8 cellular contexts compared by ENCODE assay signal in genomic region chr11:68120212-68121066, GRCh38. TPM values are rescaled to one million over a fixed set of nuclear protein-coding genes. Genes with fewer than 3 reads are reported as not detected.
DNase-seq lines count a peak whose midpoint lies in the region; ATAC-seq, FAIRE-seq and TF ChIP-seq lines count a peak whose summit lies in the region.

No MANE protein-coding gene starts in this region.

- DNase-seq in CD1c-positive myeloid dendritic cell (ENCODE audit: extremely low spot score) (peak; percentile 75), HT-29 (ENCODE audit: low spot score) (peak; percentile 52), breast epithelium (ENCODE audit: low spot score in 2 of 2) (peak in 1 of 2 donors; percentile 59), inferior parietal cortex (ENCODE audit: extremely low spot score) (peak; percentile 51), small intestine (no peak)
- DNase-seq in T-helper 2 cell treated with Interferon-gamma antibody and Interleukin-4, amounts not matched to agents 5 μg/mL and 100 μg/mL, for 36 hours (ENCODE audit: low spot score), result peak; percentile 51

- intact Hi-C loops in breast epithelium (cut with DNase I; ENCODE audit: low total_unique reads), result no loop called here

- TF ChIP-seq CTCF in breast epithelium (IDR thresholded peaks at IDR 0.05), result no peak

- H3K9me3 ChIP-seq in breast epithelium (no peaks in the 10 kb centered on the region), small intestine (ENCODE audit: control insufficient read depth, low read depth) (no peaks in the 10 kb centered on the region)

- H3K4me3 ChIP-seq in breast epithelium (peak overlapping the region; percentile 54 to 95 (median 72)), small intestine (ENCODE audit: low read depth in 1 of 2, low read length in 2 of 2) (peak overlapping the region; percentile 78 to 97)

- peak overlapping the region; percentile 99 to 100 for H3K27ac ChIP-seq in breast epithelium
- H3K27ac ChIP-seq in small intestine (ENCODE audit: low read depth in 1 of 2, low read length in 1 of 2), result peak overlapping the region; percentile 94 to 99

- H3K9me3 Mint-ChIP-seq in T-helper 2 cell treated with Interferon-gamma antibody and Interleukin-4, amounts not matched to agents 5 μg/mL and 100 μg/mL, for 36 hours, result no peaks in the 10 kb centered on the region

- H3K36me3 Mint-ChIP-seq in T-helper 2 cell treated with Interferon-gamma antibody and Interleukin-4, amounts not matched to agents 5 μg/mL and 100 μg/mL, for 36 hours (ENCODE audit: low read depth), result no peaks in the 10 kb centered on the region

- H3K27me3 Mint-ChIP-seq in T-helper 2 cell treated with Interferon-gamma antibody and Interleukin-4, amounts not matched to agents 5 μg/mL and 100 μg/mL, for 36 hours (ENCODE audit: low read depth), result peaks cover under 1% of the 10 kb centered on the region

- ATAC-seq in GM19395 (IDR thresholded peaks at IDR 0.05; ENCODE audit: unreplicated experiment), result peak; percentile 23
- ATAC-seq in HG03378 (IDR thresholded peaks at IDR 0.05; ENCODE audit: unreplicated experiment), result no peak

- peak overlapping the region; percentile 84 for H3K4me3 Mint-ChIP-seq in T-helper 2 cell treated with Interferon-gamma antibody and Interleukin-4, amounts not matched to agents 5 μg/mL and 100 μg/mL, for 36 hours

- H3K4me1 Mint-ChIP-seq in T-helper 2 cell treated with Interferon-gamma antibody and Interleukin-4, amounts not matched to agents 5 μg/mL and 100 μg/mL, for 36 hours (ENCODE audit: low read depth), result peaks cover 17% of the 10 kb centered on the region

- H3K27ac Mint-ChIP-seq in T-helper 2 cell treated with Interferon-gamma antibody and Interleukin-4, amounts not matched to agents 5 μg/mL and 100 μg/mL, for 36 hours, result peak overlapping the region; percentile 88

- H3K36me3 ChIP-seq in breast epithelium, result no peaks in the 10 kb centered on the region
- H3K36me3 ChIP-seq in small intestine (ENCODE audit: control insufficient read depth in 2 of 2, insufficient read depth in 2 of 2, low read length in 2 of 2), result peaks cover 0 to 1% of the 10 kb centered on the region in 2 donors

- H3K4me1 ChIP-seq in breast epithelium (peaks cover 4 to 5% of the 10 kb centered on the region in 2 donors), small intestine (ENCODE audit: control insufficient read depth in 2 of 2, insufficient read depth in 1 of 2, low read depth in 1 of 2, low read length in 1 of 2) (peaks cover 0 to 2% of the 10 kb centered on the region in 2 donors)

- WGBS in small intestine, 3 donors, result 1 to 2% (median 2%) methylated on average over 47 to 75 of the region's 75 CpGs

- FAIRE-seq in small intestine (lab: Jason Lieb, UNC), result no peak

- H3K27me3 ChIP-seq in breast epithelium, result no peaks in the 10 kb centered on the region
- no peaks in the 10 kb centered on the region for H3K27me3 ChIP-seq in small intestine (ENCODE audit: control insufficient read depth in 2 of 2, insufficient read depth in 2 of 2, low read length in 2 of 2)

- no peak for TF ChIP-seq POLR2A in breast epithelium (IDR thresholded peaks at IDR 0.05)

RNA-seq across cellular contexts. Expression of gene CHKA, which starts 0.7 kb away (rescaled TPM):
- 67.9 and 79.4 TPM in 2 replicates for total RNA-seq in HT-29 (2014; rRNA removed; shearing (Covaris generic))
- total RNA-seq in breast epithelium, result 10 to 100 TPM; 52.1 to 73.0 (median 71.7) TPM
- polyA plus RNA-seq in small intestine, result 100 to 1,000 TPM in 2 of 3 donors, 10 to 100 TPM in 1; 31.5 to 180 (median 131) TPM
